Comparison of ENCODE assay signal across 1 cellular context in the genomic region with DNA sequence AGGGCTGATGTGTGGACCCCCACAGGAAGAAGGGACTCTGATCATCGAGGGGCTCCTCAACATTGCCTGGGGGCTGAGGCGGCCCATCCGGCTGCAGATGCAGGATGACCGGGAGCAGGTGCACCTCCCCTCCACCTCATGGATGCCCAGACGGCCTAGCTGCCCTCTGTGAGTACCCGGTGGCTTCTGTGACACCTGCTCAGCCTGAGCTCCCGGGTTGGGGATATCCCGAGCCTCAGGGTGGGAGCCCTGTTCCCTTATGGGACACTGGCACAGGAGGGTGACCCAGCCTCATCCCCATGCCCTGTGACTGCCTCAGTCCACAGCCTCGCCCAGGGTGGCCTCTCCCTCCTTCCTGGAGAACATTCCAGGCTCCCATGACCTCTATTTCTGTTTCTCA.
TF ChIP-seq lines count a peak whose summit lies in the region.

No MANE protein-coding gene starts in this region.

TF ChIP-seq in A549, 52 proteins besides CTCF, POLR2A, EP300 and RAD21 (continued from another document):
- TF ChIP-seq, protein P1, sequence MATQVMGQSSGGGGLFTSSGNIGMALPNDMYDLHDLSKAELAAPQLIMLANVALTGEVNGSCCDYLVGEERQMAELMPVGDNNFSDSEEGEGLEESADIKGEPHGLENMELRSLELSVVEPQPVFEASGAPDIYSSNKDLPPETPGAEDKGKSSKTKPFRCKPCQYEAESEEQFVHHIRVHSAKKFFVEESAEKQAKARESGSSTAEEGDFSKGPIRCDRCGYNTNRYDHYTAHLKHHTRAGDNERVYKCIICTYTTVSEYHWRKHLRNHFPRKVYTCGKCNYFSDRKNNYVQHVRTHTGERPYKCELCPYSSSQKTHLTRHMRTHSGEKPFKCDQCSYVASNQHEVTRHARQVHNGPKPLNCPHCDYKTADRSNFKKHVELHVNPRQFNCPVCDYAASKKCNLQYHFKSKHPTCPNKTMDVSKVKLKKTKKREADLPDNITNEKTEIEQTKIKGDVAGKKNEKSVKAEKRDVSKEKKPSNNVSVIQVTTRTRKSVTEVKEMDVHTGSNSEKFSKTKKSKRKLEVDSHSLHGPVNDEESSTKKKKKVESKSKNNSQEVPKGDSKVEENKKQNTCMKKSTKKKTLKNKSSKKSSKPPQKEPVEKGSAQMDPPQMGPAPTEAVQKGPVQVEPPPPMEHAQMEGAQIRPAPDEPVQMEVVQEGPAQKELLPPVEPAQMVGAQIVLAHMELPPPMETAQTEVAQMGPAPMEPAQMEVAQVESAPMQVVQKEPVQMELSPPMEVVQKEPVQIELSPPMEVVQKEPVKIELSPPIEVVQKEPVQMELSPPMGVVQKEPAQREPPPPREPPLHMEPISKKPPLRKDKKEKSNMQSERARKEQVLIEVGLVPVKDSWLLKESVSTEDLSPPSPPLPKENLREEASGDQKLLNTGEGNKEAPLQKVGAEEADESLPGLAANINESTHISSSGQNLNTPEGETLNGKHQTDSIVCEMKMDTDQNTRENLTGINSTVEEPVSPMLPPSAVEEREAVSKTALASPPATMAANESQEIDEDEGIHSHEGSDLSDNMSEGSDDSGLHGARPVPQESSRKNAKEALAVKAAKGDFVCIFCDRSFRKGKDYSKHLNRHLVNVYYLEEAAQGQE (IDR thresholded peaks at IDR 0.05): no peak
- TF ChIP-seq CBX2 (IDR thresholded peaks at IDR 0.05; ENCODE audit: borderline replicate concordance, low read depth) (no peak), RNF2 (IDR thresholded peaks at IDR 0.05; ENCODE audit: borderline replicate concordance, low read depth) (no peak), GATA3 (IDR thresholded peaks at IDR 0.05; ENCODE audit: borderline replicate concordance) (no peak)
